ENCODE assay signal across 12 cellular contexts in genomic region chr13:21039097-21039800, GRCh38. TPM values are rescaled to one million over a fixed set of nuclear protein-coding genes. Genes with fewer than 3 reads are reported as not detected.
DNase-seq lines count a peak whose midpoint lies in the region; ATAC-seq, FAIRE-seq and TF ChIP-seq lines count a peak whose summit lies in the region.
"Had no signal": no experiment of that assay in that cellular context is flagged by ENCODE, and none has a peak within 500 bp of the region (broad histone marks: within the 10 kb centered on the region; RNA-seq: fewer than 3 reads in every experiment).

No MANE protein-coding gene starts in this region.

- no peak overlapping the region; the same call in 1 of the 2 replicates for H4K5ac ChIP-seq in IMR-90 (ENCODE audit: low read depth, low read length)

- H3K4ac ChIP-seq in IMR-90 (ENCODE audit: low read depth, low read length) = peak overlapping the region; percentile 43; the same call in 1 of the 2 replicates

- peaks cover 25% of the 10 kb centered on the region for H3K36me3 ChIP-seq in BLaER1
- H3K36me3 ChIP-seq in IMR-90 (ENCODE audit: control insufficient read depth, insufficient read depth, low read length) = peaks cover 30% of the 10 kb centered on the region
- peaks cover 0 to 4% of the 10 kb centered on the region in 2 donors for H3K36me3 ChIP-seq in lung (ENCODE audit: control insufficient read depth in 2 of 2, insufficient read depth in 2 of 2, low read length in 2 of 2)
- H3K36me3 ChIP-seq in kidney (ENCODE audit: control insufficient read depth in 1 of 2, insufficient read depth in 2 of 2, low read length in 2 of 2) = peaks cover 0 to 2% of the 10 kb centered on the region in 2 donors
- H3K36me3 ChIP-seq: adrenal gland, uterus had no signal

- H3K9ac ChIP-seq in BLaER1 = no peak overlapping the region
- H3K9ac ChIP-seq in IMR-90 (ENCODE audit: low read depth, low read length) = no peak overlapping the region
- no peak overlapping the region for H3K9ac ChIP-seq in kidney (ENCODE audit: low read length in 2 of 2)

- H3K14ac ChIP-seq in IMR-90 (replicated peaks; ENCODE audit: low read depth, low read length) = peak overlapping the region; percentile 66; the same call in 1 of the 2 replicates

- dilution Hi-C loops in IMR-90 (cut with HindIII; ENCODE audit: low sequenced_read_pairs, unreplicated experiment) = no loop called here

- ATAC-seq in IMR-90 (ENCODE audit: low read depth) (no peak), lung (ENCODE audit: insufficient read depth, low FRiP score) (no peak)

- no peak overlapping the region for H2AK9ac ChIP-seq in IMR-90 (replicated peaks; ENCODE audit: low read depth, low read length, poor library complexity)

- H4K20me1 ChIP-seq in BLaER1 (peaks cover 72% of the 10 kb centered on the region), IMR-90 (ENCODE audit: insufficient read depth, low read length) (peaks cover 97% of the 10 kb centered on the region)

- no peak for TF ChIP-seq RAD21 in IMR-90 (IDR thresholded peaks at IDR 0.05; ENCODE audit: low read length)

- peaks cover 34% of the 10 kb centered on the region for H3K9me1 ChIP-seq in IMR-90 (ENCODE audit: insufficient read depth, low read length)

- peak overlapping the region; percentile 62; the same call in 1 of the 2 replicates for H3K23ac ChIP-seq in IMR-90 (ENCODE audit: low read depth, low read length)

- H4K91ac ChIP-seq in IMR-90 (ENCODE audit: insufficient read depth, low read depth, low read length) = no peak overlapping the region

- WGBS in IMR-90 (ENCODE audit: extremely low coverage in 2 of 2, insufficient read length in 1 of 2), 2 experiments = no CpG with 5 or more reads among the region's 6 CpGs
- WGBS in lung, 2 donors = 19 to 29% methylated on average over 6 of the region's 6 CpGs

- H3K4me3 ChIP-seq in BLaER1 (no peak overlapping the region), IMR-90 (ENCODE audit: insufficient read depth, low read depth, low read length) (no peak overlapping the region), lung (no peak overlapping the region), kidney (ENCODE audit: low read length in 2 of 2) (no peak overlapping the region)
- H3K4me3 ChIP-seq: uterus had no signal

- H3K9me3 ChIP-seq in BLaER1 = no peaks in the 10 kb centered on the region
- H3K9me3 ChIP-seq in IMR-90 (ENCODE audit: control insufficient read depth, insufficient read depth, low read length) = no peaks in the 10 kb centered on the region
- no peaks in the 10 kb centered on the region for H3K9me3 ChIP-seq in lung (ENCODE audit: control insufficient read depth in 2 of 2, insufficient read depth in 1 of 2, low read length in 1 of 2)
- H3K9me3 ChIP-seq in kidney (ENCODE audit: control insufficient read depth in 1 of 2, low read length in 2 of 2) = no peaks in the 10 kb centered on the region
- H3K9me3 ChIP-seq: adrenal gland, uterus had no signal

- H3K18ac ChIP-seq in IMR-90 (ENCODE audit: low read depth, low read length) = no peak overlapping the region; the same call in 1 of the 2 replicates

- no peak for DNase-seq in IMR-90
- peak; percentile 17 for DNase-seq in lung (ENCODE audit: low spot score)
- no peak for DNase-seq in kidney
- DNase-seq in NCI-H2171 treated with DMSO at 0.1 percent for 48 hours (lab: John Stamatoyannopoulos, UW) = no peak
- DNase-seq in activated CD4-positive, CD25-positive, alpha-beta regulatory T cell treated with anti-CD3 and anti-CD28 coated beads, Interleukin-2, amount 50 U/mL, for 72 hours = no peak
- no peak for DNase-seq in glomerular visceral epithelial cell (ENCODE audit: extremely low spot score)
- DNase-seq: CD4-positive, alpha-beta T cell; NCI-H69; uterus had no signal

- CTCF ChIA-PET in IMR-90 (lab: Yijun Ruan, JAX) = interaction anchor here (0.6 kb wide), 2 partner anchors 72 to 531 kb away, joined by 3 to 4 read pairs; no protein-coding TSS in a partner anchor

- H2BK5ac ChIP-seq in IMR-90 (ENCODE audit: low read depth, low read length, poor library complexity, severe bottlenecking) = no peak overlapping the region

- intact Hi-C loops in IMR-90 (cut with micrococcal nuclease) = no loop called here
- intact Hi-C loops in kidney (cut with DNase I) = no loop called here

- TF ChIP-seq POLR2A in IMR-90 (IDR thresholded peaks at IDR 0.05; ENCODE audit: low read depth, low read length) = no peak

- no peak for FAIRE-seq in kidney (lab: Jason Lieb, UNC)

- H3K27ac ChIP-seq in BLaER1 = peak overlapping the region; percentile 22; the same call in 1 of the 2 replicates
- H3K27ac ChIP-seq in IMR-90 (ENCODE audit: insufficient read depth, low read length) = no peak overlapping the region
- H3K27ac ChIP-seq in VCaP = peak overlapping the region; percentile 86; the same call in 1 of the 2 replicates
- peak overlapping the region; percentile 46 to 72 for H3K27ac ChIP-seq in lung (ENCODE audit: low read depth in 1 of 2, low read length in 1 of 2)
- H3K27ac ChIP-seq in kidney (ENCODE audit: low read depth in 2 of 2, low read length in 2 of 2) = no peak overlapping the region

- H2AK5ac ChIP-seq in IMR-90 (ENCODE audit: low read depth, low read length) = peak overlapping the region; percentile 7; the same call in 1 of the 2 replicates

- TF ChIP-seq CTCF in IMR-90 (conservative IDR thresholded peaks at IDR 0.05; ENCODE audit: low read depth, low read length) (no peak), VCaP (conservative IDR thresholded peaks at IDR 0.05) (no peak), lung (IDR thresholded peaks at IDR 0.05; ENCODE audit: control extremely low read depth, extremely low read depth) (no peak), kidney (IDR thresholded peaks at IDR 0.05; ENCODE audit: borderline replicate concordance, extremely low read depth, insufficient read depth) (no peak)

- no peak overlapping the region for H2BK15ac ChIP-seq in IMR-90 (ENCODE audit: low read depth, low read length)

- H3K4me1 ChIP-seq in BLaER1 (peaks cover 80% of the 10 kb centered on the region), IMR-90 (ENCODE audit: control insufficient read depth, insufficient read depth, low read length) (peaks cover 36% of the 10 kb centered on the region), lung (ENCODE audit: control insufficient read depth in 2 of 2, insufficient read depth in 2 of 2, low read length in 2 of 2) (peaks cover 26 to 28% of the 10 kb centered on the region in 2 donors), kidney (ENCODE audit: control insufficient read depth in 1 of 2, insufficient read depth in 1 of 2, low read depth in 1 of 2, low read length in 2 of 2) (peaks cover 9 to 12% of the 10 kb centered on the region in 2 donors)

- BruUV-seq in IMR-90 (replicated peaks; lab: Mats Ljungman, UMichigan) = no TSS peak

- H2AFZ ChIP-seq in IMR-90 (replicated peaks; ENCODE audit: low read length, poor library complexity) = no peak overlapping the region

- H2BK120ac ChIP-seq in IMR-90 (ENCODE audit: low read depth, low read length) = no peak overlapping the region

- H3K4me2 ChIP-seq in BLaER1 = peak overlapping the region; percentile 88
- no peak overlapping the region for H3K4me2 ChIP-seq in IMR-90 (ENCODE audit: low read depth, low read length)

- H2BK20ac ChIP-seq in IMR-90 (ENCODE audit: low read depth, low read length) = no peak overlapping the region

- POLR2A ChIA-PET in IMR-90 (lab: Charles Lee; ENCODE audit: unreplicated experiment) = no interaction called here

- H3K27me3 ChIP-seq in BLaER1 = no peaks in the 10 kb centered on the region
- no peaks in the 10 kb centered on the region for H3K27me3 ChIP-seq in IMR-90 (ENCODE audit: control insufficient read depth, insufficient read depth, low read length)
- no peaks in the 10 kb centered on the region for H3K27me3 ChIP-seq in lung (ENCODE audit: control insufficient read depth, insufficient read depth)
- H3K27me3 ChIP-seq: adrenal gland, uterus had no signal

- in situ Hi-C loops in IMR-90 (cut with MboI; ENCODE audit: low sequenced_read_pairs) = no loop called here

- peaks cover 4 to 76% of the 10 kb centered on the region in 2 experiments; a peak in 2 of 4 replicates for H3K79me1 ChIP-seq in IMR-90 (ENCODE audit: low read depth in 1 of 2, low read length in 2 of 2)

- H4K8ac ChIP-seq in IMR-90 (ENCODE audit: low read depth in 2 of 2, low read length in 2 of 2) = no peak overlapping the region

- no peak overlapping the region for H3K56ac ChIP-seq in IMR-90 (ENCODE audit: extremely low read depth, insufficient read depth, low read length)

TF ChIP-seq in IMR-90, 13 proteins besides CTCF, POLR2A, EP300 and RAD21 (continues in another document):
- TF ChIP-seq MAFK (IDR thresholded peaks at IDR 0.05; ENCODE audit: low read depth, low read length) = no peak
- no peak for TF ChIP-seq CHD1 (IDR thresholded peaks at IDR 0.05; ENCODE audit: low read depth, low read length)
- no peak for TF ChIP-seq MXI1 (IDR thresholded peaks at IDR 0.05; ENCODE audit: borderline replicate concordance, low read depth, low read length)
- TF ChIP-seq CEBPB (IDR thresholded peaks at IDR 0.05; ENCODE audit: low read depth, low read length) = no peak
- no peak for TF ChIP-seq MAZ (IDR thresholded peaks at IDR 0.05; ENCODE audit: borderline replicate concordance, low read depth, low read length)
- TF ChIP-seq SMC3 (IDR thresholded peaks at IDR 0.05; ENCODE audit: low read depth, low read length) = no peak
- no peak for TF ChIP-seq ELK1 (IDR thresholded peaks at IDR 0.05; ENCODE audit: borderline replicate concordance, low read depth, low read length)
- no peak for TF ChIP-seq NFE2L2 (IDR thresholded peaks at IDR 0.05; ENCODE audit: low read depth, low read length)
- no peak for TF ChIP-seq RFX5 (IDR thresholded peaks at IDR 0.05; ENCODE audit: low read depth, low read length)

RNA-seq across cellular contexts. Expression of gene LATS2, which starts 22.1 kb away (rescaled TPM):
- total RNA-seq in IMR-90 (2012; rRNA removed) (12.7 and 16.4 TPM in 2 replicates), lung (10 to 100 TPM; 29.8 to 37.5 TPM), kidney (26.3 TPM)
- polyA plus RNA-seq in IMR-90 (2012; rRNA removed) (22.4 and 36.9 TPM in 2 replicates), lung (10 to 100 TPM in 1 of 2 donors, 1 to 10 TPM in 1; 7.7 to 12.8 TPM), kidney (ENCODE audit: insufficient read depth, low read depth, low replicate concordance) (5.5 TPM)
- polyA plus RNA-seq in IMR-90 (2012; cell fraction: cytosol; rRNA removed) = 18.2 and 24.6 TPM in 2 replicates
- polyA plus RNA-seq in IMR-90 (2012; cell fraction: nucleus; rRNA removed; ENCODE audit: low replicate concordance) = 41.2 and 51.8 TPM in 2 replicates

Comparison
In these comparisons a context has a peak if more than half of its experiments do, and no peak if none do; other contexts are left out.
1. H3K27ac ChIP-seq: peak in BLaER1 (single experiment), VCaP (single experiment) and lung (2 of 2); none in IMR-90 (single experiment) and kidney (0 of 2).